8 cellular contexts compared by ENCODE assay signal in genomic region chr7:100889761-100890639, GRCh38. TPM values are rescaled to one million over a fixed set of nuclear protein-coding genes. Genes with fewer than 3 reads are reported as not detected.
A peak's percentile ranks its signal among the peaks of the same experiment; 100 is the strongest.
DNase-seq lines count a peak whose midpoint lies in the region; ATAC-seq and TF ChIP-seq lines count a peak whose summit lies in the region.

No MANE protein-coding gene starts in this region.

- CTCF ChIA-PET in BJ (lab: Yijun Ruan, JAX), result interaction anchor here (0.6 to 2.0 kb wide), 9 partner anchors 63 to 524 kb away, joined by 3 to 9 read pairs (median 3); partner anchors contain the start of genes EPHB4 and POP7

- H3K27me3 ChIP-seq in BJ (ENCODE audit: control insufficient read depth, insufficient read depth, low read length), result no peaks in the 10 kb centered on the region

- POLR2A ChIA-PET in BJ (lab: Charles Lee), result interaction anchor here (0.6 to 1.5 kb wide), 6 partner anchors 15 to 278 kb away, joined by 3 to 16 read pairs (median 10); partner anchors contain the start of genes MOSPD3, POP7, SRRT and TRIP6

- TF ChIP-seq CTCF in BJ (IDR thresholded peaks at IDR 0.05; ENCODE audit: insufficient read depth, low read depth, low read length) (peak; percentile 8; the same call in 1 of the 2 replicates), lower leg skin (IDR thresholded peaks at IDR 0.05) (no peak)

- intact Hi-C loops in lower leg skin (cut with DNase I; ENCODE audit: low total_unique reads), result no loop called here

- 0% methylated on average over 42 to 44 of the region's 62 CpGs for WGBS in lower leg skin, 2 donors

- DNase-seq in BJ (ENCODE audit: low read depth) (peak; percentile 51), NCI-H774 (lab: John Stamatoyannopoulos, UW) (peak; percentile 95), dermis microvascular lymphatic vessel endothelial cell (ENCODE audit: low read depth in 2 of 2) (peak; percentile 84 to 93), lower leg skin (ENCODE audit: low spot score in 2 of 2) (peak; percentile 92 to 98)
- peak; percentile 85 to 87 for DNase-seq in activated CD4-positive, alpha-beta T cell treated with anti-CD3 and anti-CD28 coated beads, Interleukin-2, amount 50 U/mL, for 4 hours
- DNase-seq in stimulated activated CD4-positive, alpha-beta T cell treated with anti-CD3 and anti-CD28 coated beads, Interleukin-4, amount 100 ng/mL, for 24 hours, result peak; percentile 91

- no peak for TF ChIP-seq POLR2A in lower leg skin (IDR thresholded peaks at IDR 0.05)

- H3K4me3 ChIP-seq in BJ (ENCODE audit: low read depth, low read length), result peak overlapping the region; percentile 46
- peak overlapping the region; percentile 36 for H3K4me3 ChIP-seq in lower leg skin (ENCODE audit: low read depth, poor library complexity, severe bottlenecking)

- peaks cover 30% of the 10 kb centered on the region for H3K36me3 ChIP-seq in BJ (ENCODE audit: control insufficient read depth, insufficient read depth, low read length)

- ATAC-seq in GM19328 (IDR thresholded peaks at IDR 0.05; ENCODE audit: unreplicated experiment), result peak; percentile 59
- peak; percentile 62 for ATAC-seq in HG03520 (IDR thresholded peaks at IDR 0.05; ENCODE audit: unreplicated experiment)

RNA-seq across cellular contexts. Expression of gene UFSP1, which starts 0.5 kb away (rescaled TPM):
- polyA plus RNA-seq in BJ (2011; rRNA removed), result 1.1 and 2.0 TPM in 2 replicates
- polyA minus RNA-seq in BJ (2011; rRNA and poly(A)+ RNA removed), result 1.0 and 1.6 TPM in 2 replicates
- total RNA-seq in dermis microvascular lymphatic vessel endothelial cell, result 1.3 and 2.0 TPM in 2 replicates
- total RNA-seq in lower leg skin, result 1 to 10 TPM; 3.9 to 6.1 (median 5.2) TPM

RNA-seq across cellular contexts. Expression of gene ACHE, which starts 5.7 kb away (rescaled TPM):
- 0.05 and 0.22 TPM in 2 replicates for polyA plus RNA-seq in BJ (2011; rRNA removed)
- polyA minus RNA-seq in BJ (2011; rRNA and poly(A)+ RNA removed), result 0.21 TPM in 1 of 2 replicates, not detected in the other
- 1.2 and 4.3 TPM in 2 replicates for total RNA-seq in dermis microvascular lymphatic vessel endothelial cell
- total RNA-seq in lower leg skin, result 1 to 10 TPM in 2 of 4 donors, under 1 TPM in 1, not detected in 1; 0.88 to 2.7 (median 1.1) TPM

RNA-seq across cellular contexts. Expression of gene SRRT, which starts 15.1 kb away (rescaled TPM):
- 37.4 and 47.1 TPM in 2 replicates for polyA plus RNA-seq in BJ (2011; rRNA removed)
- 32.1 and 34.4 TPM in 2 replicates for polyA minus RNA-seq in BJ (2011; rRNA and poly(A)+ RNA removed)
- 29.2 and 30.0 TPM in 2 replicates for total RNA-seq in dermis microvascular lymphatic vessel endothelial cell
- 100 to 1,000 TPM in 2 of 4 donors, 10 to 100 TPM in 2; 73.3 to 129 (median 107) TPM for total RNA-seq in lower leg skin

RNA-seq across cellular contexts. Expression of gene TRIP6, which starts 22.8 kb away (rescaled TPM):
- 70.3 and 105 TPM in 2 replicates for polyA plus RNA-seq in BJ (2011; rRNA removed)
- polyA minus RNA-seq in BJ (2011; rRNA and poly(A)+ RNA removed), result 31.9 and 48.3 TPM in 2 replicates
- total RNA-seq in dermis microvascular lymphatic vessel endothelial cell (43.5 and 46.4 TPM in 2 replicates), lower leg skin (10 to 100 TPM; 71.8 to 88.7 (median 81.0) TPM)

RNA-seq across cellular contexts. Expression of gene SLC12A9, which starts 37.5 kb away (rescaled TPM):
- polyA plus RNA-seq in BJ (2011; rRNA removed), result 14.2 and 23.1 TPM in 2 replicates
- 11.1 and 14.5 TPM in 2 replicates for polyA minus RNA-seq in BJ (2011; rRNA and poly(A)+ RNA removed)
- 28.9 and 38.9 TPM in 2 replicates for total RNA-seq in dermis microvascular lymphatic vessel endothelial cell
- total RNA-seq in lower leg skin, result 10 to 100 TPM; 14.0 to 32.9 (median 21.8) TPM

Comparison
In these comparisons a context has a peak if more than half of its experiments do, and no peak if none do; other contexts are left out.
1. Peak in every context shown above with its lines: DNase-seq, ATAC-seq and H3K4me3 ChIP-seq.